Comparison of ENCODE assay signal across 1 cellular context in the genomic region with DNA sequence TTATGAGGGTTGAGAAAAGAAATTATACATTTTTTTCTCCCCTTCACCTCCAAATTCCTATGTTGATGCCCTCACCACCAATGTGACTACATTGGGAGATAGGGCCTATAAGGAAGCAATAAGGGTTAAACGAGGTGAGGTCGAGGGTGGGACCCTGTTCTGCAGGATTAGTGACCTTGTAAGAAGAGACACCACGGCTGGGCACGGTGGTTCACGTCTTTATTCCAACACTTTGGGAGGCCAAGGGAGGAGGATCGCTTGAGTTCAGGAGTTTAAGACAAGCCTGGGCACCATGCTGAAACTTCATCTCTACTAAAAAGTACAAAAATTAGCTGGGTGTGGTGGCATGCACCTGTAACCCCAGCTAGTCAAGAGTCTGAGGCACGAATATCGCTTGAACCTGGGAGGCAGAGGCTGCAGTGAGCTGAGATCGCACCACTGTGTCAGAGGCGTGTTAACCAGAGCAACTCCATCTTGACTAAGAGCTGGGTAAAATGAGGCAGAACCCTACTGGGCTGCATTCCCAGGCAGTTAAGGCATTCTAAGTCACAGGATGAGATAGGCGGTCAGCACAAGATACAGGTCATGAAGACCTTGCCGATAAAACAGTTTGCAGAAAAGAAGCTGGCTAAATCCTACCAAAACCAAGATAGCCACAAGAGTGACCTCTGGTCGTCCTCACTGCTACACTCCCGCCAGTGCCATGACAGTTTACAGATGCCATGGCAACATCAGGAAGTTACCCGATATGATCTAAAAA.
TF ChIP-seq lines count a peak whose summit lies in the region.

No MANE protein-coding gene starts in this region.

TF ChIP-seq in K562, 482 proteins besides CTCF, POLR2A, EP300 and RAD21 (continued from another document and continues in another):
- TF ChIP-seq, protein P1, sequence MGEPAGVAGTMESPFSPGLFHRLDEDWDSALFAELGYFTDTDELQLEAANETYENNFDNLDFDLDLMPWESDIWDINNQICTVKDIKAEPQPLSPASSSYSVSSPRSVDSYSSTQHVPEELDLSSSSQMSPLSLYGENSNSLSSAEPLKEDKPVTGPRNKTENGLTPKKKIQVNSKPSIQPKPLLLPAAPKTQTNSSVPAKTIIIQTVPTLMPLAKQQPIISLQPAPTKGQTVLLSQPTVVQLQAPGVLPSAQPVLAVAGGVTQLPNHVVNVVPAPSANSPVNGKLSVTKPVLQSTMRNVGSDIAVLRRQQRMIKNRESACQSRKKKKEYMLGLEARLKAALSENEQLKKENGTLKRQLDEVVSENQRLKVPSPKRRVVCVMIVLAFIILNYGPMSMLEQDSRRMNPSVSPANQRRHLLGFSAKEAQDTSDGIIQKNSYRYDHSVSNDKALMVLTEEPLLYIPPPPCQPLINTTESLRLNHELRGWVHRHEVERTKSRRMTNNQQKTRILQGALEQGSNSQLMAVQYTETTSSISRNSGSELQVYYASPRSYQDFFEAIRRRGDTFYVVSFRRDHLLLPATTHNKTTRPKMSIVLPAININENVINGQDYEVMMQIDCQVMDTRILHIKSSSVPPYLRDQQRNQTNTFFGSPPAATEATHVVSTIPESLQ (CRISPR knock-in tag; IDR thresholded peaks at IDR 0.05) = no peak
- TF ChIP-seq FOXK2 (conservative IDR thresholded peaks at IDR 0.05 in 1 of 2, IDR thresholded peaks at IDR 0.05 in 1 of 2; ENCODE audit: low read depth in 2 of 2) (no peak), POLR3G (IDR thresholded peaks at IDR 0.05; ENCODE audit: extremely low read depth, insufficient read length, insufficient replicate concordance) (no peak), SMARCA5 (IDR thresholded peaks at IDR 0.05) (no peak), KLF16 (IDR thresholded peaks at IDR 0.05) (no peak), DPF2 (IDR thresholded peaks at IDR 0.05) (no peak), SRSF1 (IDR thresholded peaks at IDR 0.05; ENCODE audit: low read depth, low read length) (no peak), EP400 (IDR thresholded peaks at IDR 0.05) (no peak), SMARCB1 (IDR thresholded peaks at IDR 0.05; ENCODE audit: insufficient read length, low read depth) (no peak), MEIS2 (IDR thresholded peaks at IDR 0.05; ENCODE audit: partially characterized antibody) (no peak), FIP1L1 (IDR thresholded peaks at IDR 0.05; ENCODE audit: low read depth, low read length, poor library complexity, severe bottlenecking) (no peak), MEF2D (tag; conservative IDR thresholded peaks at IDR 0.05; ENCODE audit: low read depth) (peak; percentile 96), PURB (CRISPR knock-in tag; IDR thresholded peaks at IDR 0.05; ENCODE audit: low read depth) (no peak), NCOA2 (IDR thresholded peaks at IDR 0.05; ENCODE audit: partially characterized antibody in 2 of 2) (no peak), ZNF778 (CRISPR knock-in tag; IDR thresholded peaks at IDR 0.05) (no peak), ZNF174 (CRISPR knock-in tag; IDR thresholded peaks at IDR 0.05) (no peak), SRSF3 (IDR thresholded peaks at IDR 0.05; ENCODE audit: insufficient read depth, low read length) (no peak), MAZ (CRISPR knock-in tag; conservative IDR thresholded peaks at IDR 0.05 in 1 of 2, IDR thresholded peaks at IDR 0.05 in 1 of 2) (peak in 1 of 2 experiments; percentile 76; a peak in 2 of 4 replicates), SMAD3 (CRISPR knock-in tag; conservative IDR thresholded peaks at IDR 0.05) (peak; percentile 87), ZNF696 (CRISPR knock-in tag; conservative IDR thresholded peaks at IDR 0.05) (no peak)
- TF ChIP-seq, protein P2, sequence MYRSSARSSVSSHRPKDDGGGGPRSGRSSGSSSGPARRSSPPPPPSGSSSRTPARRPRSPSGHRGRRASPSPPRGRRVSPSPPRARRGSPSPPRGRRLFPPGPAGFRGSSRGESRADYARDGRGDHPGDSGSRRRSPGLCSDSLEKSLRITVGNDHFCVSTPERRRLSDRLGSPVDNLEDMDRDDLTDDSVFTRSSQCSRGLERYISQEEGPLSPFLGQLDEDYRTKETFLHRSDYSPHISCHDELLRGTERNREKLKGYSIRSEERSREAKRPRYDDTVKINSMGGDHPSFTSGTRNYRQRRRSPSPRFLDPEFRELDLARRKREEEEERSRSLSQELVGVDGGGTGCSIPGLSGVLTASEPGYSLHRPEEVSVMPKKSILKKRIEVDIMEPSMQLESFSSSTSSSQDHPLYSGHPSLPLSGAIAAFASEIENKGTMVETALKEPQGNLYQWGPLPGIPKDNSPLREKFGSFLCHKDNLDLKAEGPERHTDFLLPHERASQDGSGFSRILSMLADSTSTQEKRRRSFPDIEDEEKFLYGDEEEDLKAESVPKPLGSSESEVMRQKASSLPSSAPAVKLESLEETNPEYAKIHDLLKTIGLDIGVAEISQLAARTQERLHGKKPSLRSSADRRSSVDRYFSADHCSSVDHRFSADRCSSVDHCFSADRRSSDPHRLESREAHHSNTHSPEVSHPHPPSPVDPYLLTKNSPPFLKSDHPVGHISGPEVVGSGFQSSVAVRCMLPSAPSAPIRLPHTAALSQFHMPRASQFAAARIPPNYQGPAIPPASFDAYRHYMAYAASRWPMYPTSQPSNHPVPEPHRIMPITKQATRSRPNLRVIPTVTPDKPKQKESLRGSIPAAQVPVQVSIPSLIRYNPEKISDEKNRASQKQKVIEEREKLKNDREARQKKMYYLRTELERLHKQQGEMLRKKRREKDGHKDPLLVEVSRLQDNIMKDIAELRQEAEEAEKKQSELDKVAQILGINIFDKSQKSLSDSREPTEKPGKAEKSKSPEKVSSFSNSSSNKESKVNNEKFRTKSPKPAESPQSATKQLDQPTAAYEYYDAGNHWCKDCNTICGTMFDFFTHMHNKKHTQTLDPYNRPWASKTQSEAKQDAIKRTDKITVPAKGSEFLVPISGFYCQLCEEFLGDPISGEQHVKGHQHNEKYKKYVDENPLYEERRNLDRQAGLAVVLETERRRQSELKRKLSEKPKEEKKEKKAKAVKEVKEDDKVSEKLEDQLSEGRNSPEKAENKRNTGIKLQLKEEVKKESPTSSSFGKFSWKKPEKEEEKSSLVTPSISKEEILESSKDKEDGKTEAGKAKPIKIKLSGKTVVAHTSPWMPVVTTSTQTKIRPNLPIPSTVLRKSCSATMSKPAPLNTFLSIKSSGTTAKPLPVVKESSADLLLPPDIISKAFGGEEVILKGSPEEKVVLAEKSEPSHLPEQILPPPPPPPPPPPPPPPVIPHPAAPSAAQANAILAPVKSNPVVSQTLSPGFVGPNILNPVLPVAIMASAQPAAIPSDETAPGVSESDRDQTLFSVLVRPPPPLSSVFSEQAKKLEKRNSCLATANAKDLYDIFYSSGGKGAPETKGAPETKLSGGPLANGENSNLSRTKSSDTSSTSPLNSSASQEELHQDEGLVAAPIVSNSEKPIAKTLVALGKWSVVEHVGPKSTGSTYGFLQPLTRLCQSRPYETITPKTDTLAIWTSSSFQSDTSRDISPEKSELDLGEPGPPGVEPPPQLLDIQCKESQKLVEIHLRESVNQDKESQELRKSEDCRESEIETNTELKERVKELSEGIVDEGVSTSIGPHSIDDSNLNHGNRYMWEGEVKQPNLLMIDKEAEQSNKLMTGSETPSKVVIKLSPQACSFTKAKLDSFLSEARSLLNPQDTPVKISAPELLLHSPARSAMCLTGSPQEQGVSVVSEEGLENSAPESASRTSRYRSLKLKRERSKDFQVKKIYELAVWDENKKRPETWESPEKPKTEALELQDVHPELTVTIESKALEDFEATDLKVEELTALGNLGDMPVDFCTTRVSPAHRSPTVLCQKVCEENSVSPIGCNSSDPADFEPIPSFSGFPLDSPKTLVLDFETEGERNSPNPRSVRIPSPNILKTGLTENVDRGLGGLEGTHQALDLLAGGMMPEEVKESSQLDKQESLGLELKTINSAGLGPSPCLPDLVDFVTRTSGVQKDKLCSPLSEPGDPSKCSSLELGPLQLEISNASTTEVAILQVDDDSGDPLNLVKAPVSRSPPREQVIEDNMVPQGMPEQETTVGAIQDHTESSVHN (IDR thresholded peaks at IDR 0.05; ENCODE audit: borderline replicate concordance in 1 of 2, low read depth in 1 of 2) = no peak
- TF ChIP-seq, protein P3, sequence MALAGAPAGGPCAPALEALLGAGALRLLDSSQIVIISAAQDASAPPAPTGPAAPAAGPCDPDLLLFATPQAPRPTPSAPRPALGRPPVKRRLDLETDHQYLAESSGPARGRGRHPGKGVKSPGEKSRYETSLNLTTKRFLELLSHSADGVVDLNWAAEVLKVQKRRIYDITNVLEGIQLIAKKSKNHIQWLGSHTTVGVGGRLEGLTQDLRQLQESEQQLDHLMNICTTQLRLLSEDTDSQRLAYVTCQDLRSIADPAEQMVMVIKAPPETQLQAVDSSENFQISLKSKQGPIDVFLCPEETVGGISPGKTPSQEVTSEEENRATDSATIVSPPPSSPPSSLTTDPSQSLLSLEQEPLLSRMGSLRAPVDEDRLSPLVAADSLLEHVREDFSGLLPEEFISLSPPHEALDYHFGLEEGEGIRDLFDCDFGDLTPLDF (CRISPR knock-in tag; IDR thresholded peaks at IDR 0.05) = no peak
- TF ChIP-seq, protein P4, sequence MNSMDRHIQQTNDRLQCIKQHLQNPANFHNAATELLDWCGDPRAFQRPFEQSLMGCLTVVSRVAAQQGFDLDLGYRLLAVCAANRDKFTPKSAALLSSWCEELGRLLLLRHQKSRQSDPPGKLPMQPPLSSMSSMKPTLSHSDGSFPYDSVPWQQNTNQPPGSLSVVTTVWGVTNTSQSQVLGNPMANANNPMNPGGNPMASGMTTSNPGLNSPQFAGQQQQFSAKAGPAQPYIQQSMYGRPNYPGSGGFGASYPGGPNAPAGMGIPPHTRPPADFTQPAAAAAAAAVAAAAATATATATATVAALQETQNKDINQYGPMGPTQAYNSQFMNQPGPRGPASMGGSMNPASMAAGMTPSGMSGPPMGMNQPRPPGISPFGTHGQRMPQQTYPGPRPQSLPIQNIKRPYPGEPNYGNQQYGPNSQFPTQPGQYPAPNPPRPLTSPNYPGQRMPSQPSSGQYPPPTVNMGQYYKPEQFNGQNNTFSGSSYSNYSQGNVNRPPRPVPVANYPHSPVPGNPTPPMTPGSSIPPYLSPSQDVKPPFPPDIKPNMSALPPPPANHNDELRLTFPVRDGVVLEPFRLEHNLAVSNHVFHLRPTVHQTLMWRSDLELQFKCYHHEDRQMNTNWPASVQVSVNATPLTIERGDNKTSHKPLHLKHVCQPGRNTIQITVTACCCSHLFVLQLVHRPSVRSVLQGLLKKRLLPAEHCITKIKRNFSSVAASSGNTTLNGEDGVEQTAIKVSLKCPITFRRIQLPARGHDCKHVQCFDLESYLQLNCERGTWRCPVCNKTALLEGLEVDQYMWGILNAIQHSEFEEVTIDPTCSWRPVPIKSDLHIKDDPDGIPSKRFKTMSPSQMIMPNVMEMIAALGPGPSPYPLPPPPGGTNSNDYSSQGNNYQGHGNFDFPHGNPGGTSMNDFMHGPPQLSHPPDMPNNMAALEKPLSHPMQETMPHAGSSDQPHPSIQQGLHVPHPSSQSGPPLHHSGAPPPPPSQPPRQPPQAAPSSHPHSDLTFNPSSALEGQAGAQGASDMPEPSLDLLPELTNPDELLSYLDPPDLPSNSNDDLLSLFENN (IDR thresholded peaks at IDR 0.05; ENCODE audit: low read depth in 2 of 2, low read length in 2 of 2) = no peak
- TF ChIP-seq, protein P5, sequence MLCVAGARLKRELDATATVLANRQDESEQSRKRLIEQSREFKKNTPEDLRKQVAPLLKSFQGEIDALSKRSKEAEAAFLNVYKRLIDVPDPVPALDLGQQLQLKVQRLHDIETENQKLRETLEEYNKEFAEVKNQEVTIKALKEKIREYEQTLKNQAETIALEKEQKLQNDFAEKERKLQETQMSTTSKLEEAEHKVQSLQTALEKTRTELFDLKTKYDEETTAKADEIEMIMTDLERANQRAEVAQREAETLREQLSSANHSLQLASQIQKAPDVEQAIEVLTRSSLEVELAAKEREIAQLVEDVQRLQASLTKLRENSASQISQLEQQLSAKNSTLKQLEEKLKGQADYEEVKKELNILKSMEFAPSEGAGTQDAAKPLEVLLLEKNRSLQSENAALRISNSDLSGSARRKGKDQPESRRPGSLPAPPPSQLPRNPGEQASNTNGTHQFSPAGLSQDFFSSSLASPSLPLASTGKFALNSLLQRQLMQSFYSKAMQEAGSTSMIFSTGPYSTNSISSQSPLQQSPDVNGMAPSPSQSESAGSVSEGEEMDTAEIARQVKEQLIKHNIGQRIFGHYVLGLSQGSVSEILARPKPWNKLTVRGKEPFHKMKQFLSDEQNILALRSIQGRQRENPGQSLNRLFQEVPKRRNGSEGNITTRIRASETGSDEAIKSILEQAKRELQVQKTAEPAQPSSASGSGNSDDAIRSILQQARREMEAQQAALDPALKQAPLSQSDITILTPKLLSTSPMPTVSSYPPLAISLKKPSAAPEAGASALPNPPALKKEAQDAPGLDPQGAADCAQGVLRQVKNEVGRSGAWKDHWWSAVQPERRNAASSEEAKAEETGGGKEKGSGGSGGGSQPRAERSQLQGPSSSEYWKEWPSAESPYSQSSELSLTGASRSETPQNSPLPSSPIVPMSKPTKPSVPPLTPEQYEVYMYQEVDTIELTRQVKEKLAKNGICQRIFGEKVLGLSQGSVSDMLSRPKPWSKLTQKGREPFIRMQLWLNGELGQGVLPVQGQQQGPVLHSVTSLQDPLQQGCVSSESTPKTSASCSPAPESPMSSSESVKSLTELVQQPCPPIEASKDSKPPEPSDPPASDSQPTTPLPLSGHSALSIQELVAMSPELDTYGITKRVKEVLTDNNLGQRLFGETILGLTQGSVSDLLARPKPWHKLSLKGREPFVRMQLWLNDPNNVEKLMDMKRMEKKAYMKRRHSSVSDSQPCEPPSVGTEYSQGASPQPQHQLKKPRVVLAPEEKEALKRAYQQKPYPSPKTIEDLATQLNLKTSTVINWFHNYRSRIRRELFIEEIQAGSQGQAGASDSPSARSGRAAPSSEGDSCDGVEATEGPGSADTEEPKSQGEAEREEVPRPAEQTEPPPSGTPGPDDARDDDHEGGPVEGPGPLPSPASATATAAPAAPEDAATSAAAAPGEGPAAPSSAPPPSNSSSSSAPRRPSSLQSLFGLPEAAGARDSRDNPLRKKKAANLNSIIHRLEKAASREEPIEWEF (CRISPR knock-in tag; IDR thresholded peaks at IDR 0.05) = peak; percentile 91
- TF ChIP-seq, protein P6, sequence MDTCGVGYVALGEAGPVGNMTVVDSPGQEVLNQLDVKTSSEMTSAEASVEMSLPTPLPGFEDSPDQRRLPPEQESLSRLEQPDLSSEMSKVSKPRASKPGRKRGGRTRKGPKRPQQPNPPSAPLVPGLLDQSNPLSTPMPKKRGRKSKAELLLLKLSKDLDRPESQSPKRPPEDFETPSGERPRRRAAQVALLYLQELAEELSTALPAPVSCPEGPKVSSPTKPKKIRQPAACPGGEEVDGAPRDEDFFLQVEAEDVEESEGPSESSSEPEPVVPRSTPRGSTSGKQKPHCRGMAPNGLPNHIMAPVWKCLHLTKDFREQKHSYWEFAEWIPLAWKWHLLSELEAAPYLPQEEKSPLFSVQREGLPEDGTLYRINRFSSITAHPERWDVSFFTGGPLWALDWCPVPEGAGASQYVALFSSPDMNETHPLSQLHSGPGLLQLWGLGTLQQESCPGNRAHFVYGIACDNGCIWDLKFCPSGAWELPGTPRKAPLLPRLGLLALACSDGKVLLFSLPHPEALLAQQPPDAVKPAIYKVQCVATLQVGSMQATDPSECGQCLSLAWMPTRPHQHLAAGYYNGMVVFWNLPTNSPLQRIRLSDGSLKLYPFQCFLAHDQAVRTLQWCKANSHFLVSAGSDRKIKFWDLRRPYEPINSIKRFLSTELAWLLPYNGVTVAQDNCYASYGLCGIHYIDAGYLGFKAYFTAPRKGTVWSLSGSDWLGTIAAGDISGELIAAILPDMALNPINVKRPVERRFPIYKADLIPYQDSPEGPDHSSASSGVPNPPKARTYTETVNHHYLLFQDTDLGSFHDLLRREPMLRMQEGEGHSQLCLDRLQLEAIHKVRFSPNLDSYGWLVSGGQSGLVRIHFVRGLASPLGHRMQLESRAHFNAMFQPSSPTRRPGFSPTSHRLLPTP (IDR thresholded peaks at IDR 0.05; ENCODE audit: borderline replicate concordance, extremely low read depth, insufficient read length) = no peak
